ENCODE assay signal across 8 cellular contexts in genomic region chr6:722077-722524, GRCh38. TPM values are rescaled to one million over a fixed set of nuclear protein-coding genes. Genes with fewer than 3 reads are reported as not detected.
DNase-seq lines count a peak whose midpoint lies in the region; ATAC-seq, FAIRE-seq and TF ChIP-seq lines count a peak whose summit lies in the region.

No MANE protein-coding gene starts in this region.

- ATAC-seq in natural killer cell: peak; percentile 76 to 86 (median 85)
- peak; percentile 56 for ATAC-seq in stimulated activated memory B cell treated with anti-CD40 and anti-IgM and Interleukin-4, amounts not matched to agents 10 μg/mL and 1 μg/mL and 100 μg/mL, for 72 hours

- no peak for TF ChIP-seq POLR2A in Peyer's patch (IDR thresholded peaks at IDR 0.05)
- TF ChIP-seq POLR2A in esophagus muscularis mucosa (IDR thresholded peaks at IDR 0.05; ENCODE audit: low read depth): no peak

- peaks cover 8% of the 10 kb centered on the region for H3K27me3 Mint-ChIP-seq in activated T-cell treated with anti-CD3 and anti-CD28 coated beads, Interleukin-2, amount 50 U/mL, for 24 hours
- H3K27me3 Mint-ChIP-seq in natural killer cell (ENCODE audit: low read depth in 2 of 2): peaks cover 22 to 41% of the 10 kb centered on the region in 2 donors
- peaks cover 25% of the 10 kb centered on the region for H3K27me3 Mint-ChIP-seq in stimulated activated memory B cell treated with anti-CD40 and anti-IgM and Interleukin-4, amounts not matched to agents 10 μg/mL and 1 μg/mL and 100 μg/mL, for 72 hours

- FAIRE-seq in D721Med (lab: Jason Lieb, UNC): peak; percentile 74

- H3K4me3 Mint-ChIP-seq in activated T-cell treated with anti-CD3 and anti-CD28 coated beads, Interleukin-2, amount 50 U/mL, for 24 hours: no peak overlapping the region
- H3K4me3 Mint-ChIP-seq in natural killer cell: no peak overlapping the region
- H3K4me3 Mint-ChIP-seq in stimulated activated memory B cell treated with anti-CD40 and anti-IgM and Interleukin-4, amounts not matched to agents 10 μg/mL and 1 μg/mL and 100 μg/mL, for 72 hours: no peak overlapping the region

- no peaks in the 10 kb centered on the region for H3K9me3 Mint-ChIP-seq in activated T-cell treated with anti-CD3 and anti-CD28 coated beads, Interleukin-2, amount 50 U/mL, for 24 hours
- H3K9me3 Mint-ChIP-seq in natural killer cell: no peaks in the 10 kb centered on the region
- peaks cover 2% of the 10 kb centered on the region for H3K9me3 Mint-ChIP-seq in stimulated activated memory B cell treated with anti-CD40 and anti-IgM and Interleukin-4, amounts not matched to agents 10 μg/mL and 1 μg/mL and 100 μg/mL, for 72 hours

- H3K36me3 ChIP-seq in Peyer's patch: no peaks in the 10 kb centered on the region
- H3K36me3 ChIP-seq in esophagus muscularis mucosa: no peaks in the 10 kb centered on the region

- H3K4me3 ChIP-seq in Peyer's patch (no peak overlapping the region), esophagus muscularis mucosa (no peak overlapping the region)

- no peaks in the 10 kb centered on the region for H3K36me3 Mint-ChIP-seq in activated T-cell treated with anti-CD3 and anti-CD28 coated beads, Interleukin-2, amount 50 U/mL, for 24 hours (ENCODE audit: low read depth)
- H3K36me3 Mint-ChIP-seq in natural killer cell: no peaks in the 10 kb centered on the region
- peaks cover 5% of the 10 kb centered on the region for H3K36me3 Mint-ChIP-seq in stimulated activated memory B cell treated with anti-CD40 and anti-IgM and Interleukin-4, amounts not matched to agents 10 μg/mL and 1 μg/mL and 100 μg/mL, for 72 hours

- TF ChIP-seq CTCF in D721Med (IDR thresholded peaks at IDR 0.05; ENCODE audit: insufficient read depth, missing control alignments) (peak; percentile 96), Peyer's patch (IDR thresholded peaks at IDR 0.05) (peak; percentile 57 to 87 (median 69)), esophagus muscularis mucosa (IDR thresholded peaks at IDR 0.05) (peak; percentile 77 to 93 (median 85)), natural killer cell (IDR thresholded peaks at IDR 0.05) (peak; percentile 95)

- no peaks in the 10 kb centered on the region for H3K27me3 ChIP-seq in Peyer's patch
- H3K27me3 ChIP-seq in esophagus muscularis mucosa: no peaks in the 10 kb centered on the region

- 19% methylated on average over 11 of the region's 11 CpGs for WGBS in esophagus muscularis mucosa

- TF ChIP-seq EP300 in esophagus muscularis mucosa (IDR thresholded peaks at IDR 0.05): no peak

- peaks cover 6% of the 10 kb centered on the region for H3K4me1 Mint-ChIP-seq in activated T-cell treated with anti-CD3 and anti-CD28 coated beads, Interleukin-2, amount 50 U/mL, for 24 hours (ENCODE audit: low read depth)
- H3K4me1 Mint-ChIP-seq in natural killer cell: peaks cover 11% of the 10 kb centered on the region in 2 donors
- H3K4me1 Mint-ChIP-seq in stimulated activated memory B cell treated with anti-CD40 and anti-IgM and Interleukin-4, amounts not matched to agents 10 μg/mL and 1 μg/mL and 100 μg/mL, for 72 hours: peaks cover 6% of the 10 kb centered on the region

- H3K4me1 ChIP-seq in Peyer's patch (no peaks in the 10 kb centered on the region), esophagus muscularis mucosa (peaks cover 0 to 7% (median 6%) of the 10 kb centered on the region in 4 donors)

- no peak overlapping the region for H3K27ac Mint-ChIP-seq in activated T-cell treated with anti-CD3 and anti-CD28 coated beads, Interleukin-2, amount 50 U/mL, for 24 hours
- no peak overlapping the region for H3K27ac Mint-ChIP-seq in natural killer cell
- no peak overlapping the region for H3K27ac Mint-ChIP-seq in stimulated activated memory B cell treated with anti-CD40 and anti-IgM and Interleukin-4, amounts not matched to agents 10 μg/mL and 1 μg/mL and 100 μg/mL, for 72 hours

- DNase-seq in D721Med (ENCODE audit: insufficient read length, low spot score) (peak; percentile 67), HS-27A (ENCODE audit: low read depth) (peak; percentile 11), Peyer's patch (peak; percentile 71 to 92 (median 72)), esophagus muscularis mucosa (ENCODE audit: extremely low spot score) (peak; percentile 91), natural killer cell (peak; percentile 42), DMS153 treated with DMSO at 0.1 percent for 48 hours (lab: John Stamatoyannopoulos, UW; ENCODE audit: unreplicated experiment) (no peak)
- peak; percentile 75 for DNase-seq in activated T-cell treated with anti-CD3 and anti-CD28 coated beads, Interleukin-2, amount 50 U/mL, for 24 hours

- H3K27ac ChIP-seq in Peyer's patch (no peak overlapping the region), esophagus muscularis mucosa (replicated peaks in 1 of 4) (no peak overlapping the region)

- intact Hi-C loops in esophagus muscularis mucosa (cut with DNase I): no loop called here
- intact Hi-C loops in natural killer cell (cut with micrococcal nuclease): loop anchor here (5.0 kb wide), 2 partner anchors 130 to 715 kb away; no protein-coding TSS in a partner anchor

- H3K9me3 ChIP-seq in Peyer's patch (no peaks in the 10 kb centered on the region), esophagus muscularis mucosa (no peaks in the 10 kb centered on the region)

RNA-seq across cellular contexts. Expression of gene EXOC2, which starts 29.2 kb away (rescaled TPM):
- total RNA-seq in Peyer's patch (10 to 100 TPM; 10.3 to 23.9 (median 19.1) TPM), esophagus muscularis mucosa (10 to 100 TPM; 20.9 to 28.5 (median 24.6) TPM), natural killer cell (10 to 100 TPM; 22.1 to 30.8 (median 26.5) TPM)
